Comparison of ENCODE assay signal across 10 cellular contexts in the genomic region with DNA sequence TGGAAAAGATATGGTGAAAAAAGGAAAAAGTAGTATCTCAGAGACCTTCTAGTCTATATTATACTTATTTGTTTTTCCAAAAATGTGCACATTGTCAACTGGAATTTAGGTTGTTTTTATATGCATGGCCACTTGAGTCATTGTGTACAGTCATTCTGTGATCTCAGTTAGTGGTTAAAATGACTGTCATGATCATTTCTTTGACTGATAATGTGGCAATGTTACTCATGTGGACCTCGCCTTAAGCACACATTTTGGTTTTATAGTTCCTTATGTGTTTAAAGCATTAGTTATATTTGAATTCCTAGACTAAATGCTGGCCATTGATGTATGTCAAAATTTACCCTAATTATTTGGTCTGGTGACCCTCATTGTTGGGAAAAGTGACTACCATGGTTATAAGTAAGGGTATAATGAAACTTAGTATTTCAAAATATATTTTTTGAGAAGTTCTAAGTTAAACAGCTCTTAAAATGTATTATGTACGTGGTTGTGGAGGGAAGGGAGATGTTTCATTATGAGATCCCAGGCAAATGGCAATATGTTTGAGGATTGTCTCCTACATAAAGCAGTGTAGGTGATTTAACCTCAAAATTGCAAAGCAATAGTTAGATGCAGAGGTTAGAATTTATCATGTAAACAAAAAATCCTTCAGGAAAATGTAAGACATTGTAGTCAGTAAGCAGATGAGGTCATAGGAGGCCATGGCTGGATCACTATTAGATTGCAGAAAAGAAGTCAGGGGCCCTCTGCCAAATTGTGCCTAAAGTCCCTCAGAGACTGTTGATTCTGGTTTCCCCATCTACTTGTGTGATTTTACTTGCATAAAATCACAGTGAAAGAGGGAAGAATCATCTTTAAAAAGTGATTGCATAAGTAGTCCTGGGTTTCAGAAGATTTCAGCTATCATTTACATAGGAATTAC. TPM values are rescaled to one million over a fixed set of nuclear protein-coding genes. Genes with fewer than 3 reads are reported as not detected.
DNase-seq lines count a peak whose midpoint lies in the region; ATAC-seq, FAIRE-seq and TF ChIP-seq lines count a peak whose summit lies in the region.
"Had no signal": no experiment of that assay in that cellular context is flagged by ENCODE, and none has a peak within 500 bp of the region (broad histone marks: within the 10 kb centered on the region; RNA-seq: fewer than 3 reads in every experiment).

No MANE protein-coding gene starts in this region.

- H3K36me3 ChIP-seq in pancreas = no peaks in the 10 kb centered on the region

- intact Hi-C loops in pancreas (cut with DNase I) (no loop called here), cardiac septum (cut with DNase I) (no loop called here)

- no peak overlapping the region for H3K27ac ChIP-seq in pancreas
- H3K27ac ChIP-seq: skin epidermis had no signal

- H3K9me3 ChIP-seq in pancreas = no peaks in the 10 kb centered on the region

- no peaks in the 10 kb centered on the region for H3K27me3 ChIP-seq in pancreas

- no peaks in the 10 kb centered on the region for H3K4me1 ChIP-seq in pancreas

- H3K4me3 ChIP-seq in pancreas = no peak overlapping the region
- H3K4me3 ChIP-seq: skin epidermis had no signal

- WGBS in pancreas, 2 donors = 83 to 96% methylated on average over 2 of the region's 2 CpGs

- no peak for TF ChIP-seq CTCF in pancreas (IDR thresholded peaks at IDR 0.05)

- ATAC-seq in GM21360 (IDR thresholded peaks at IDR 0.05; ENCODE audit: unreplicated experiment) = peak; percentile 78
- ATAC-seq in HG03558 (IDR thresholded peaks at IDR 0.05; ENCODE audit: extremely low read depth, unreplicated experiment) = peak; percentile 62
- no peak for ATAC-seq in pancreas

- no peak for FAIRE-seq in pancreas (lab: Jason Lieb, UNC)
- FAIRE-seq: H1 had no signal

- peak; percentile 28 for DNase-seq in GM03348 (ENCODE audit: low spot score)
- peak; percentile 19 for DNase-seq in dedifferentiated amniotic fluid mesenchymal stem cell (ENCODE audit: extremely low spot score)
- DNase-seq in pancreas = no peak
- DNase-seq in Kasumi-1 (lab: John Stamatoyannopoulos, UW) = no peak
- DNase-seq in NCI-H2171 (lab: John Stamatoyannopoulos, UW) = no peak
- no peak for DNase-seq in cardiac septum (ENCODE audit: low spot score)

RNA-seq across cellular contexts. Expression of gene PNMA1, which starts 17.5 kb away (rescaled TPM):
- total RNA-seq in pancreas (10 to 100 TPM in 2 of 6 donors, 1 to 10 TPM in 4; 2.8 to 11.7 (median 6.5) TPM), cardiac septum (45.9 TPM)
- 10 to 100 TPM in 1 of 2 donors, 1 to 10 TPM in 1; 6.2 to 25.4 TPM for polyA plus RNA-seq in pancreas

RNA-seq across cellular contexts. Expression of gene DNAL1, which starts 51.9 kb away (rescaled TPM):
- total RNA-seq in pancreas (1 to 10 TPM; 4.7 to 9.2 (median 7.1) TPM), cardiac septum (17.1 TPM)
- 1 to 10 TPM; 3.2 to 3.8 TPM for polyA plus RNA-seq in pancreas

Comparison
In these comparisons a context has a peak if more than half of its experiments do, and no peak if none do; other contexts are left out.
1. DNase-seq: peak in GM03348 (single experiment) and dedifferentiated amniotic fluid mesenchymal stem cell (single experiment); none in pancreas (0 of 6), Kasumi-1 (0 of 2), NCI-H2171 (single experiment) and cardiac septum (single experiment).
2. ATAC-seq: peak in GM21360 (single experiment) and HG03558 (single experiment); none in pancreas (0 of 4).